ENCODE assay signal across 8 cellular contexts in genomic region chr1:30779294-30780071, GRCh38. TPM values are rescaled to one million over a fixed set of nuclear protein-coding genes. Genes with fewer than 3 reads are reported as not detected.
DNase-seq lines count a peak whose midpoint lies in the region; ATAC-seq and TF ChIP-seq lines count a peak whose summit lies in the region.

No MANE protein-coding gene starts in this region.

- H3K27me3 ChIP-seq in GM23338 (ENCODE audit: insufficient read depth), result no peaks in the 10 kb centered on the region

- H2AFZ ChIP-seq in GM23338, result peak overlapping the region; percentile 96

- no peaks in the 10 kb centered on the region for H3K9me3 Mint-ChIP-seq in GM23338

- H3K4me3 ChIP-seq in GM23338, result no peak overlapping the region
- H3K4me3 ChIP-seq in astrocyte of the spinal cord (ENCODE audit: low read depth, low read length), result no peak overlapping the region

- H3K27ac ChIP-seq in GM23338 (ENCODE audit: low read depth), result no peak overlapping the region

- H3K4me2 ChIP-seq in GM23338, result no peak overlapping the region

- in situ Hi-C loops in astrocyte of the spinal cord (cut with HindIII; ENCODE audit: low sequenced_read_pairs), result no loop called here

- no peaks in the 10 kb centered on the region for H3K9me2 ChIP-seq in GM23338 (ENCODE audit: insufficient read depth)

- H3F3A ChIP-seq in GM23338 (replicated peaks; ENCODE audit: low read depth), result no peaks in the 10 kb centered on the region

- peak; percentile 95 to 96 for TF ChIP-seq CTCF in GM23338 (conservative IDR thresholded peaks at IDR 0.05; ENCODE audit: low read depth in 2 of 2)
- peak; percentile 95 for TF ChIP-seq CTCF in astrocyte of the spinal cord (IDR thresholded peaks at IDR 0.05; ENCODE audit: low read depth, low read length)

- no peaks in the 10 kb centered on the region for H3K79me2 ChIP-seq in GM23338 (replicated peaks; ENCODE audit: insufficient read depth)

- H3K27ac Mint-ChIP-seq in GM23338, result no peak overlapping the region

- H4K20me1 ChIP-seq in GM23338 (replicated peaks; ENCODE audit: insufficient read depth), result no peaks in the 10 kb centered on the region

- peaks cover 12% of the 10 kb centered on the region; the same call in 2 of the 3 replicates for H3K4me1 Mint-ChIP-seq in GM23338

- H3K27me3 Mint-ChIP-seq in GM23338 (ENCODE audit: insufficient read depth, low read depth, poor library complexity), result peaks cover 1% of the 10 kb centered on the region

- peaks cover 10% of the 10 kb centered on the region; the same call in 1 of the 2 replicates for H3K4me1 ChIP-seq in GM23338 (ENCODE audit: insufficient read depth)

- DNase-seq in DMS 273 treated with DMSO at 0.1 percent for 48 hours (lab: John Stamatoyannopoulos, UW), result peak; percentile 12
- DNase-seq in GM23338 (ENCODE audit: low spot score), result peak; percentile 92
- DNase-seq in NCI-H1930 (lab: John Stamatoyannopoulos, UW), result peak; percentile 27 to 60
- DNase-seq in UCSD-AML1 (lab: John Stamatoyannopoulos, UW; ENCODE audit: unreplicated experiment), result peak; percentile 88
- peak; percentile 71 for DNase-seq in astrocyte of the spinal cord (ENCODE audit: low read depth, low spot score)
- peak; percentile 88 for DNase-seq in iPS-NIHi11 (ENCODE audit: low spot score)
- peak; percentile 89 to 94 for DNase-seq in stimulated activated CD4-positive, alpha-beta T cell treated with anti-CD3 and anti-CD28 coated beads, Interleukin-15, amount 100 ng/mL, for 1 hour (ENCODE audit: low read depth in 1 of 2, low spot score in 1 of 2)

- H3K36me3 ChIP-seq in GM23338 (ENCODE audit: insufficient read depth), result no peaks in the 10 kb centered on the region

- no peak overlapping the region for H3K4me3 Mint-ChIP-seq in GM23338

- ATAC-seq in GM23338 (peak; percentile 74), HG03045 (IDR thresholded peaks at IDR 0.05; ENCODE audit: unreplicated experiment) (no peak)

- H3K36me3 Mint-ChIP-seq in GM23338 (ENCODE audit: low read depth), result no peaks in the 10 kb centered on the region

TF ChIP-seq in GM23338, 12 proteins besides CTCF, POLR2A, EP300 and RAD21:
- no peak for TF ChIP-seq EZH2phosphoT487 (IDR thresholded peaks at IDR 0.05; ENCODE audit: unreplicated experiment)
TF ChIP-seq in GM23338: peak in this region for 0.

RNA-seq across cellular contexts. Expression of gene LAPTM5, which starts 21.9 kb away (rescaled TPM):
- not detected in 2 replicates for total RNA-seq in GM23338 (2014; rRNA removed; shearing (Covaris generic))
- polyA plus RNA-seq in GM23338 (2016; fragmentation: Nextera tagmentation; extraction: Ambion mirVana), result 0.21 and 1.0 TPM in 2 replicates

RNA-seq across cellular contexts. Expression of gene MATN1, which starts 56.1 kb away (rescaled TPM):
- total RNA-seq in GM23338 (2014; rRNA removed; shearing (Covaris generic)), result 0.31 TPM in 1 of 2 replicates, not detected in the other
- 0.08 and 0.21 TPM in 2 replicates for polyA plus RNA-seq in GM23338 (2016; fragmentation: Nextera tagmentation; extraction: Ambion mirVana)

Comparison
In these comparisons a context has a peak if more than half of its experiments do, and no peak if none do; other contexts are left out.
1. DNase-seq: peak in every context shown above with its lines; median percentile 92 in GM23338; 92 in stimulated activated CD4-positive, alpha-beta T cell treated with anti-CD3 and anti-CD28 coated beads, Interleukin-15, amount 100 ng/mL, for 1 hour; 88 in UCSD-AML1; 88 in iPS-NIHi11; 71 in astrocyte of the spinal cord; 44 in NCI-H1930; 12 in DMS 273 treated with DMSO at 0.1 percent for 48 hours.